In the genomic region with DNA sequence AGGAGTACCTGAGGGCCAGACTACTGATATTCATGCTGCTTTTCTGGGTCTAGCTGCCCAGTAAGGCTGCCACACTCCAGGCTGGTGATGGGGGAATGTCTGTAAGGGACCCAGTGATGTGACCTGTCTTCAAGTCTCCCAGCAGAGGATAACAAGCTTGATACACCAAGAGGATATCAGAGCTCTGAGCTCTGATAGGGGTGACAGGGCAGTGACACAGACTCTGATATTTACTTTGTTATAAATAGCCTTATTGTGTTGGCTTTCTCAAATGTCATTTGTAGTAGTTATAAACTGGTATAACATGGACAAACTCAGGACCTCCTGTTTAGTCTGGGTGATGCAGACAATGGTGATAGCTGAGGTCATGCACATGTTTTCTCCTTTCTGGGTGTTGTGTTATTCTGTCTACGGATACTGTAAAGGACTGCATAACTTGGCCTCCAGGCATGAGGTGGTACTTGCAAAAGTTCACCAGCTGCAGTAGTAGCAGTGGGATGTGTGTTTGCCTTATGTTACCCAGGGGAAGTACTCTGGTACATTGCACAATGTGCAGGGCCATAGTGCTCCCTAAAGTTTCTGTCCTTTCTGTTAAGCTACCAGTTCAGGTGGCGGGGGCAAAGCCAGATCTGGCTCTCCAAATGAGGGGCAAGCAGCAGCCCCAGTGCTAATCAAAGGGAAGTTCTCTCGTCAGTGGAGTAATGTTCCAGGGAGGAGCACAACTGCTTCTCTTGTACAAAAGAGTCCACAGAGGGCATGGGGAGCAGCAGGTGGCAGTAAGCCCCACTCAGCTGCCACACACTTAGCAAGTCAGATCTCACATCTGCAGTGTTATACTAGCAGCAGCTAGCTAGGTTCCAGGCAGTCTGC, we compare ENCODE assay signal across 15 cellular contexts.
A peak's percentile ranks its signal among the peaks of the same experiment; 100 is the strongest.
DNase-seq lines count a peak whose midpoint lies in the region; ATAC-seq and TF ChIP-seq lines count a peak whose summit lies in the region.
"Had no signal": no experiment of that assay in that cellular context is flagged by ENCODE, and none has a peak within 500 bp of the region (broad histone marks: within the 10 kb centered on the region; RNA-seq: fewer than 3 reads in every experiment).

No MANE protein-coding gene starts in this region.

- H3K4me2 ChIP-seq in PC-9, result no peak overlapping the region

- H3K27ac ChIP-seq in cardiac muscle cell (peak overlapping the region; percentile 83), PC-9 (no peak overlapping the region)
- H3K27ac ChIP-seq: HL-60 had no signal

- H3K4me1 Mint-ChIP-seq in nephron, result peaks cover 28% of the 10 kb centered on the region
- no peaks in the 10 kb centered on the region for H3K4me1 Mint-ChIP-seq in activated CD4-positive, alpha-beta memory T cell treated with anti-CD3 and anti-CD28 coated beads for 36 hours (ENCODE audit: low read depth)
- H3K4me1 Mint-ChIP-seq: B cell; CD4-positive, CD25-positive, alpha-beta regulatory T cell had no signal

- H3K36me3 ChIP-seq in cardiac muscle cell (no peaks in the 10 kb centered on the region), PC-9 (ENCODE audit: low read depth) (no peaks in the 10 kb centered on the region)

- no peaks in the 10 kb centered on the region for H3F3A ChIP-seq in PC-9 (ENCODE audit: insufficient read depth, low read depth)

- intact Hi-C loops in activated CD4-positive, alpha-beta memory T cell treated with anti-CD3 and anti-CD28 coated beads for 36 hours (cut with micrococcal nuclease), result no loop called here
- intact Hi-C loops in PC-9 (cut with micrococcal nuclease; ENCODE audit: unreplicated experiment), result no loop called here

- DNase-seq in DMS53 (lab: John Stamatoyannopoulos, UW), result peak; percentile 44
- DNase-seq in NCI-H2171 (lab: John Stamatoyannopoulos, UW), result peak; percentile 11
- peak in 1 of 2 donors; percentile 39 for DNase-seq in cardiac muscle cell (ENCODE audit: low read depth in 1 of 2, low spot score in 1 of 2)
- no peak for DNase-seq in activated CD4-positive, alpha-beta memory T cell treated with anti-CD3 and anti-CD28 coated beads for 36 hours
- no peak for DNase-seq in PC-9
- DNase-seq: Caco-2; CD4-positive, CD25-positive, alpha-beta regulatory T cell; DMS79 treated with DMSO at 0.1 percent for 48 hours; NCI-H187; NCI-H510A had no signal

- no peaks in the 10 kb centered on the region for H3K36me3 Mint-ChIP-seq in nephron (ENCODE audit: low read depth)
- no peaks in the 10 kb centered on the region for H3K36me3 Mint-ChIP-seq in activated CD4-positive, alpha-beta memory T cell treated with anti-CD3 and anti-CD28 coated beads for 36 hours
- H3K36me3 Mint-ChIP-seq: CD4-positive, CD25-positive, alpha-beta regulatory T cell had no signal

- H2AFZ ChIP-seq in PC-9, result no peak overlapping the region

- H3K27me3 Mint-ChIP-seq in nephron (ENCODE audit: low read depth), result no peaks in the 10 kb centered on the region
- H3K27me3 Mint-ChIP-seq in activated CD4-positive, alpha-beta memory T cell treated with anti-CD3 and anti-CD28 coated beads for 36 hours, result no peaks in the 10 kb centered on the region
- H3K27me3 Mint-ChIP-seq: B cell; CD4-positive, CD25-positive, alpha-beta regulatory T cell had no signal

- no peaks in the 10 kb centered on the region for H3K9me3 ChIP-seq in cardiac muscle cell (ENCODE audit: low read depth)
- no peaks in the 10 kb centered on the region for H3K9me3 ChIP-seq in PC-9 (ENCODE audit: insufficient read depth, low read depth)
- H3K9me3 ChIP-seq: Caco-2 had no signal

- no peaks in the 10 kb centered on the region for H3K9me2 ChIP-seq in PC-9 (ENCODE audit: insufficient read depth)

- CTCF ChIA-PET in activated CD4-positive, alpha-beta memory T cell treated with anti-CD3 and anti-CD28 coated beads for 36 hours (lab: Charles Lee), result no interaction called here
- CTCF ChIA-PET in PC-9 (lab: Charles Lee), result no interaction called here

- H3K4me1 ChIP-seq in cardiac muscle cell (ENCODE audit: low read depth) (peaks cover 37% of the 10 kb centered on the region), PC-9 (replicated peaks; ENCODE audit: insufficient read depth) (no peaks in the 10 kb centered on the region)
- H3K4me1 ChIP-seq: Caco-2 had no signal

- peak overlapping the region; percentile 17 to 53 (median 44) for H3K27ac Mint-ChIP-seq in nephron
- H3K27ac Mint-ChIP-seq in activated CD4-positive, alpha-beta memory T cell treated with anti-CD3 and anti-CD28 coated beads for 36 hours, result no peak overlapping the region
- H3K27ac Mint-ChIP-seq: B cell; CD4-positive, CD25-positive, alpha-beta regulatory T cell had no signal

- no peaks in the 10 kb centered on the region for H3K27me3 ChIP-seq in cardiac muscle cell
- H3K27me3 ChIP-seq in PC-9 (ENCODE audit: insufficient read depth, low read depth), result no peaks in the 10 kb centered on the region

- no peak overlapping the region for H3K4me3 Mint-ChIP-seq in nephron
- H3K4me3 Mint-ChIP-seq in activated CD4-positive, alpha-beta memory T cell treated with anti-CD3 and anti-CD28 coated beads for 36 hours, result no peak overlapping the region
- H3K4me3 Mint-ChIP-seq: B cell; CD4-positive, CD25-positive, alpha-beta regulatory T cell had no signal

- no peaks in the 10 kb centered on the region for H3K79me2 ChIP-seq in PC-9 (ENCODE audit: low read depth)

- H4K20me1 ChIP-seq in PC-9 (ENCODE audit: insufficient read depth), result no peaks in the 10 kb centered on the region

- TF ChIP-seq CTCF in cardiac muscle cell (IDR thresholded peaks at IDR 0.05; ENCODE audit: low read depth, low read length) (no peak), nephron (IDR thresholded peaks at IDR 0.05; ENCODE audit: unreplicated experiment in 3 of 3) (no peak), PC-9 (conservative IDR thresholded peaks at IDR 0.05) (no peak)

- no TSS peak for BruUV-seq in PC-9 (replicated peaks; lab: Mats Ljungman, UMichigan)

- H3K4me3 ChIP-seq in cardiac muscle cell (no peak overlapping the region), PC-9 (no peak overlapping the region)

- peaks cover 9% of the 10 kb centered on the region for H3K9me3 Mint-ChIP-seq in nephron
- peaks cover 11% of the 10 kb centered on the region for H3K9me3 Mint-ChIP-seq in activated CD4-positive, alpha-beta memory T cell treated with anti-CD3 and anti-CD28 coated beads for 36 hours

- POLR2A ChIA-PET in activated CD4-positive, alpha-beta memory T cell treated with anti-CD3 and anti-CD28 coated beads for 36 hours (lab: Charles Lee), result no interaction called here
- POLR2A ChIA-PET in PC-9 (lab: Charles Lee; ENCODE audit: unreplicated experiment), result no interaction called here

- no peak for ATAC-seq in GM19035 (IDR thresholded peaks at IDR 0.05; ENCODE audit: unreplicated experiment)
- ATAC-seq: HCT116 had no signal

Comparison
In these comparisons a context has a peak if more than half of its experiments do, and no peak if none do; other contexts are left out.
1. DNase-seq: peak in DMS53 (single experiment) and NCI-H2171 (single experiment); none in activated CD4-positive, alpha-beta memory T cell treated with anti-CD3 and anti-CD28 coated beads for 36 hours (single experiment) and PC-9 (0 of 2).